2 cellular contexts compared by ENCODE assay signal in the genomic region with DNA sequence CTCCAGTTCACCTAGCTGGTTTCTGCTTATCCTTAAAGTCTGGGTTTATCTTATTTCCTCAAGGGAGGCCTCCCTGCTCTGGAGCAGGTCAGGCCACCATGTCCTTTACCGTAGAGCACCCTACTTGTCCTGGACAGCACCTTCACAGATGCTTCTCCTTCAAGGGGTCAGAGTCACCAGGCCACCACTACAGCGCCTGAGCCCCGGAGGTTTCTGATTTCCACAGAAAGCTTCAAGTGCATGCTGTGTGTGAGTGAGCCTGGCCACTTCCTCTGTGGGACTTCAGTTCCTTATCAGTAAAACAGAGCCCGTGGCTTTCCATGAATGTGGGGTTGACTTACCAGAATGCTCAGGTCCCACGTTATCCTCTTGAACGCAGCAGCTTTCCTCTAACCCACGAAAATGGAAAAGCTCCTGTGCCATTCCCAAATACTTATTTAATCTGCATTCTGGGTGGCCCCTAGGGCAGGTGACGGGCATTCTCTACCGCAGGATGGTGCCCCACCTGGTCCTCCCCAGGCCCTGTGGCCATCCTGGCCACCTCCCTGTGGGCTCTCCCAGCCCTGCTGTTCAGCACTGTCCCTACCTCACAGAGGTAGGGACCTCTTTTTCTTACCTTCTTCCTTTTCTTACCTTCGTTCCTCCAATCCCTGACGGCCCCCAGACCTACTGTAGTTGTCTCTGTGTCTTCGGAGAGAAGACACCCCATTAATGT.
TF ChIP-seq lines count a peak whose summit lies in the region.

No MANE protein-coding gene starts in this region.

TF ChIP-seq in A549, 52 proteins besides CTCF, POLR2A, EP300 and RAD21 (continued from another document):
- TF ChIP-seq, protein P1, sequence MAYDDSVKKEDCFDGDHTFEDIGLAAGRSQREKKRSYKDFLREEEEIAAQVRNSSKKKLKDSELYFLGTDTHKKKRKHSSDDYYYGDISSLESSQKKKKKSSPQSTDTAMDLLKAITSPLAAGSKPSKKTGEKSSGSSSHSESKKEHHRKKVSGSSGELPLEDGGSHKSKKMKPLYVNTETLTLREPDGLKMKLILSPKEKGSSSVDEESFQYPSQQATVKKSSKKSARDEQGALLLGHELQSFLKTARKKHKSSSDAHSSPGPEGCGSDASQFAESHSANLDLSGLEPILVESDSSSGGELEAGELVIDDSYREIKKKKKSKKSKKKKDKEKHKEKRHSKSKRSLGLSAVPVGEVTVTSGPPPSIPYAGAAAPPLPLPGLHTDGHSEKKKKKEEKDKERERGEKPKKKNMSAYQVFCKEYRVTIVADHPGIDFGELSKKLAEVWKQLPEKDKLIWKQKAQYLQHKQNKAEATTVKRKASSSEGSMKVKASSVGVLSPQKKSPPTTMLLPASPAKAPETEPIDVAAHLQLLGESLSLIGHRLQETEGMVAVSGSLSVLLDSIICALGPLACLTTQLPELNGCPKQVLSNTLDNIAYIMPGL (CRISPR knock-in tag; IDR thresholded peaks at IDR 0.05; ENCODE audit: borderline replicate concordance), result no peak
- TF ChIP-seq EHF (CRISPR knock-in tag; IDR thresholded peaks at IDR 0.05) (no peak), HOXB13 (CRISPR knock-in tag; IDR thresholded peaks at IDR 0.05; ENCODE audit: low read depth) (no peak), CHD4 (IDR thresholded peaks at IDR 0.05; ENCODE audit: borderline replicate concordance) (no peak), ESRRA (IDR thresholded peaks at IDR 0.05; ENCODE audit: borderline replicate concordance, low read length) (no peak), ZC3H11A (IDR thresholded peaks at IDR 0.05) (no peak), SREBF2 (IDR thresholded peaks at IDR 0.05) (no peak), ZNF302 (CRISPR knock-in tag; IDR thresholded peaks at IDR 0.05) (no peak), JUNB (IDR thresholded peaks at IDR 0.05) (no peak)
- TF ChIP-seq, protein P2, sequence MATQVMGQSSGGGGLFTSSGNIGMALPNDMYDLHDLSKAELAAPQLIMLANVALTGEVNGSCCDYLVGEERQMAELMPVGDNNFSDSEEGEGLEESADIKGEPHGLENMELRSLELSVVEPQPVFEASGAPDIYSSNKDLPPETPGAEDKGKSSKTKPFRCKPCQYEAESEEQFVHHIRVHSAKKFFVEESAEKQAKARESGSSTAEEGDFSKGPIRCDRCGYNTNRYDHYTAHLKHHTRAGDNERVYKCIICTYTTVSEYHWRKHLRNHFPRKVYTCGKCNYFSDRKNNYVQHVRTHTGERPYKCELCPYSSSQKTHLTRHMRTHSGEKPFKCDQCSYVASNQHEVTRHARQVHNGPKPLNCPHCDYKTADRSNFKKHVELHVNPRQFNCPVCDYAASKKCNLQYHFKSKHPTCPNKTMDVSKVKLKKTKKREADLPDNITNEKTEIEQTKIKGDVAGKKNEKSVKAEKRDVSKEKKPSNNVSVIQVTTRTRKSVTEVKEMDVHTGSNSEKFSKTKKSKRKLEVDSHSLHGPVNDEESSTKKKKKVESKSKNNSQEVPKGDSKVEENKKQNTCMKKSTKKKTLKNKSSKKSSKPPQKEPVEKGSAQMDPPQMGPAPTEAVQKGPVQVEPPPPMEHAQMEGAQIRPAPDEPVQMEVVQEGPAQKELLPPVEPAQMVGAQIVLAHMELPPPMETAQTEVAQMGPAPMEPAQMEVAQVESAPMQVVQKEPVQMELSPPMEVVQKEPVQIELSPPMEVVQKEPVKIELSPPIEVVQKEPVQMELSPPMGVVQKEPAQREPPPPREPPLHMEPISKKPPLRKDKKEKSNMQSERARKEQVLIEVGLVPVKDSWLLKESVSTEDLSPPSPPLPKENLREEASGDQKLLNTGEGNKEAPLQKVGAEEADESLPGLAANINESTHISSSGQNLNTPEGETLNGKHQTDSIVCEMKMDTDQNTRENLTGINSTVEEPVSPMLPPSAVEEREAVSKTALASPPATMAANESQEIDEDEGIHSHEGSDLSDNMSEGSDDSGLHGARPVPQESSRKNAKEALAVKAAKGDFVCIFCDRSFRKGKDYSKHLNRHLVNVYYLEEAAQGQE (IDR thresholded peaks at IDR 0.05), result no peak

TF ChIP-seq in WTC11, 78 proteins besides CTCF, POLR2A, EP300 and RAD21 (continued from another document):
- TF ChIP-seq, protein P3, sequence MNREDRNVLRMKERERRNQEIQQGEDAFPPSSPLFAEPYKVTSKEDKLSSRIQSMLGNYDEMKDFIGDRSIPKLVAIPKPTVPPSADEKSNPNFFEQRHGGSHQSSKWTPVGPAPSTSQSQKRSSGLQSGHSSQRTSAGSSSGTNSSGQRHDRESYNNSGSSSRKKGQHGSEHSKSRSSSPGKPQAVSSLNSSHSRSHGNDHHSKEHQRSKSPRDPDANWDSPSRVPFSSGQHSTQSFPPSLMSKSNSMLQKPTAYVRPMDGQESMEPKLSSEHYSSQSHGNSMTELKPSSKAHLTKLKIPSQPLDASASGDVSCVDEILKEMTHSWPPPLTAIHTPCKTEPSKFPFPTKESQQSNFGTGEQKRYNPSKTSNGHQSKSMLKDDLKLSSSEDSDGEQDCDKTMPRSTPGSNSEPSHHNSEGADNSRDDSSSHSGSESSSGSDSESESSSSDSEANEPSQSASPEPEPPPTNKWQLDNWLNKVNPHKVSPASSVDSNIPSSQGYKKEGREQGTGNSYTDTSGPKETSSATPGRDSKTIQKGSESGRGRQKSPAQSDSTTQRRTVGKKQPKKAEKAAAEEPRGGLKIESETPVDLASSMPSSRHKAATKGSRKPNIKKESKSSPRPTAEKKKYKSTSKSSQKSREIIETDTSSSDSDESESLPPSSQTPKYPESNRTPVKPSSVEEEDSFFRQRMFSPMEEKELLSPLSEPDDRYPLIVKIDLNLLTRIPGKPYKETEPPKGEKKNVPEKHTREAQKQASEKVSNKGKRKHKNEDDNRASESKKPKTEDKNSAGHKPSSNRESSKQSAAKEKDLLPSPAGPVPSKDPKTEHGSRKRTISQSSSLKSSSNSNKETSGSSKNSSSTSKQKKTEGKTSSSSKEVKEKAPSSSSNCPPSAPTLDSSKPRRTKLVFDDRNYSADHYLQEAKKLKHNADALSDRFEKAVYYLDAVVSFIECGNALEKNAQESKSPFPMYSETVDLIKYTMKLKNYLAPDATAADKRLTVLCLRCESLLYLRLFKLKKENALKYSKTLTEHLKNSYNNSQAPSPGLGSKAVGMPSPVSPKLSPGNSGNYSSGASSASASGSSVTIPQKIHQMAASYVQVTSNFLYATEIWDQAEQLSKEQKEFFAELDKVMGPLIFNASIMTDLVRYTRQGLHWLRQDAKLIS (CRISPR knock-in tag; IDR thresholded peaks at IDR 0.05; ENCODE audit: borderline replicate concordance), result no peak
- TF ChIP-seq KAT7 (CRISPR knock-in tag; IDR thresholded peaks at IDR 0.05; ENCODE audit: borderline replicate concordance) (no peak), JAZF1 (CRISPR knock-in tag; IDR thresholded peaks at IDR 0.05) (no peak), RORB (CRISPR knock-in tag; IDR thresholded peaks at IDR 0.05) (no peak)
- TF ChIP-seq, protein P4, sequence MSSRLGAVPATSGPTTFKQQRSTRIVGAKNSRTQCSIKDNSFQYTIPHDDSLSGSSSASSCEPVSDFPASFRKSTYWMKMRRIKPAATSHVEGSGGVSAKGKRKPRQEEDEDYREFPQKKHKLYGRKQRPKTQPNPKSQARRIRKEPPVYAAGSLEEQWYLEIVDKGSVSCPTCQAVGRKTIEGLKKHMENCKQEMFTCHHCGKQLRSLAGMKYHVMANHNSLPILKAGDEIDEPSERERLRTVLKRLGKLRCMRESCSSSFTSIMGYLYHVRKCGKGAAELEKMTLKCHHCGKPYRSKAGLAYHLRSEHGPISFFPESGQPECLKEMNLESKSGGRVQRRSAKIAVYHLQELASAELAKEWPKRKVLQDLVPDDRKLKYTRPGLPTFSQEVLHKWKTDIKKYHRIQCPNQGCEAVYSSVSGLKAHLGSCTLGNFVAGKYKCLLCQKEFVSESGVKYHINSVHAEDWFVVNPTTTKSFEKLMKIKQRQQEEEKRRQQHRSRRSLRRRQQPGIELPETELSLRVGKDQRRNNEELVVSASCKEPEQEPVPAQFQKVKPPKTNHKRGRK (CRISPR knock-in tag; IDR thresholded peaks at IDR 0.05; ENCODE audit: borderline replicate concordance), result no peak
- TF ChIP-seq, protein P5, sequence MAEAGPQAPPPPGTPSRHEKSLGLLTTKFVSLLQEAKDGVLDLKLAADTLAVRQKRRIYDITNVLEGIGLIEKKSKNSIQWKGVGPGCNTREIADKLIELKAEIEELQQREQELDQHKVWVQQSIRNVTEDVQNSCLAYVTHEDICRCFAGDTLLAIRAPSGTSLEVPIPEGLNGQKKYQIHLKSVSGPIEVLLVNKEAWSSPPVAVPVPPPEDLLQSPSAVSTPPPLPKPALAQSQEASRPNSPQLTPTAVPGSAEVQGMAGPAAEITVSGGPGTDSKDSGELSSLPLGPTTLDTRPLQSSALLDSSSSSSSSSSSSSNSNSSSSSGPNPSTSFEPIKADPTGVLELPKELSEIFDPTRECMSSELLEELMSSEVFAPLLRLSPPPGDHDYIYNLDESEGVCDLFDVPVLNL (CRISPR knock-in tag; IDR thresholded peaks at IDR 0.05; ENCODE audit: borderline replicate concordance, low read depth), result no peak
